ENCODE assay signal across 10 cellular contexts in genomic region chr4:159191989-159192388, GRCh38.
A peak's percentile ranks its signal among the peaks of the same experiment; 100 is the strongest.
DNase-seq lines count a peak whose midpoint lies in the region; ATAC-seq and TF ChIP-seq lines count a peak whose summit lies in the region.
"Had no signal": no experiment of that assay in that cellular context is flagged by ENCODE, and none has a peak within 500 bp of the region (broad histone marks: within the 10 kb centered on the region; RNA-seq: fewer than 3 reads in every experiment).

No MANE protein-coding gene starts in this region.

- no peak for ATAC-seq in activated CD8-positive, alpha-beta T cell treated with anti-CD3 and anti-CD28 coated beads for 36 hours
- no peak for ATAC-seq in activated CD8-positive, alpha-beta T cell treated with anti-CD3 and anti-CD28 coated beads, Interleukin-2, amount 10 ng/mL, durations not matched to agents 7 days and 5 days
- peak; percentile 77 for ATAC-seq in upper lobe of right lung
- no peak for ATAC-seq in T-cell (replicated peaks in 1 of 4)
- no peak for ATAC-seq in GM18498 (IDR thresholded peaks at IDR 0.05; ENCODE audit: unreplicated experiment)
- ATAC-seq: stimulated activated effector memory CD8-positive, alpha-beta T cell treated with anti-CD3 and anti-CD28 coated beads, Interleukin-12 subunit alpha, Interleukin-12 subunit beta, amount 100 ng/mL, for 72 hours had no signal

- H3K79me2 ChIP-seq in OCI-LY1 (ENCODE audit: insufficient read depth, low read length) (no peaks in the 10 kb centered on the region), fibroblast of lung (ENCODE audit: control insufficient read depth, insufficient read depth, low read length) (no peaks in the 10 kb centered on the region)

- no peak overlapping the region for H3K27ac Mint-ChIP-seq in activated CD8-positive, alpha-beta T cell treated with anti-CD3 and anti-CD28 coated beads for 36 hours
- no peak overlapping the region for H3K27ac Mint-ChIP-seq in activated CD8-positive, alpha-beta T cell treated with anti-CD3 and anti-CD28 coated beads, Interleukin-2, amount 10 ng/mL, durations not matched to agents 7 days and 5 days
- no peak overlapping the region for H3K27ac Mint-ChIP-seq in T-cell
- H3K27ac Mint-ChIP-seq: stimulated activated effector memory CD8-positive, alpha-beta T cell treated with anti-CD3 and anti-CD28 coated beads, Interleukin-12 subunit alpha, Interleukin-12 subunit beta, amount 100 ng/mL, for 72 hours had no signal

- H3K4me3 ChIP-seq in OCI-LY1 (ENCODE audit: low read depth, low read length, poor library complexity, severe bottlenecking) (no peak overlapping the region), fibroblast of lung (replicated peaks in 1 of 4; ENCODE audit: control extremely low read depth in 1 of 4, insufficient read depth in 1 of 4, low read depth in 3 of 4, low read length in 4 of 4) (no peak overlapping the region), upper lobe of right lung (no peak overlapping the region)

- no peaks in the 10 kb centered on the region for H3K9me3 Mint-ChIP-seq in activated CD8-positive, alpha-beta T cell treated with anti-CD3 and anti-CD28 coated beads for 36 hours
- no peaks in the 10 kb centered on the region for H3K9me3 Mint-ChIP-seq in activated CD8-positive, alpha-beta T cell treated with anti-CD3 and anti-CD28 coated beads, Interleukin-2, amount 10 ng/mL, durations not matched to agents 7 days and 5 days (ENCODE audit: insufficient read depth)
- no peaks in the 10 kb centered on the region for H3K9me3 Mint-ChIP-seq in T-cell
- H3K9me3 Mint-ChIP-seq: stimulated activated effector memory CD8-positive, alpha-beta T cell treated with anti-CD3 and anti-CD28 coated beads, Interleukin-12 subunit alpha, Interleukin-12 subunit beta, amount 100 ng/mL, for 72 hours had no signal

- H3K9me3 ChIP-seq in OCI-LY1 (ENCODE audit: low read length) (no peaks in the 10 kb centered on the region), fibroblast of lung (ENCODE audit: control insufficient read depth, insufficient read depth, low read depth, low read length) (no peaks in the 10 kb centered on the region), upper lobe of right lung (no peaks in the 10 kb centered on the region)

- no peaks in the 10 kb centered on the region for H3F3A ChIP-seq in OCI-LY1 (ENCODE audit: insufficient read depth, low read length)

- H3K4me3 Mint-ChIP-seq in activated CD8-positive, alpha-beta T cell treated with anti-CD3 and anti-CD28 coated beads for 36 hours, result no peak overlapping the region
- no peak overlapping the region for H3K4me3 Mint-ChIP-seq in activated CD8-positive, alpha-beta T cell treated with anti-CD3 and anti-CD28 coated beads, Interleukin-2, amount 10 ng/mL, durations not matched to agents 7 days and 5 days
- H3K4me3 Mint-ChIP-seq in T-cell, result no peak overlapping the region
- H3K4me3 Mint-ChIP-seq: stimulated activated effector memory CD8-positive, alpha-beta T cell treated with anti-CD3 and anti-CD28 coated beads, Interleukin-12 subunit alpha, Interleukin-12 subunit beta, amount 100 ng/mL, for 72 hours had no signal

- DNase-seq in activated CD8-positive, alpha-beta T cell treated with anti-CD3 and anti-CD28 coated beads for 36 hours, result no peak
- no peak for DNase-seq in activated CD8-positive, alpha-beta T cell treated with anti-CD3 and anti-CD28 coated beads, Interleukin-2, amount 10 ng/mL, durations not matched to agents 7 days and 5 days
- DNase-seq in fibroblast of lung (ENCODE audit: low read depth in 2 of 2) (peak; percentile 72 to 88), upper lobe of right lung (no peak), T-cell (no peak)
- DNase-seq in stimulated activated CD4-positive, alpha-beta T cell treated with anti-CD3 and anti-CD28 coated beads, Interleukin-4, amount 100 ng/mL, for 1 hour, result no peak

- intact Hi-C loops in activated CD8-positive, alpha-beta T cell treated with anti-CD3 and anti-CD28 coated beads for 36 hours (cut with micrococcal nuclease), result no loop called here
- intact Hi-C loops in upper lobe of right lung (cut with DNase I), result no loop called here

- H3K27me3 Mint-ChIP-seq in activated CD8-positive, alpha-beta T cell treated with anti-CD3 and anti-CD28 coated beads for 36 hours, result no peaks in the 10 kb centered on the region
- H3K27me3 Mint-ChIP-seq in activated CD8-positive, alpha-beta T cell treated with anti-CD3 and anti-CD28 coated beads, Interleukin-2, amount 10 ng/mL, durations not matched to agents 7 days and 5 days (ENCODE audit: low read depth), result no peaks in the 10 kb centered on the region
- H3K27me3 Mint-ChIP-seq in T-cell, result no peaks in the 10 kb centered on the region

- no peaks in the 10 kb centered on the region for H3K9me2 ChIP-seq in OCI-LY1 (ENCODE audit: low read depth, low read length)

- H3K4me1 Mint-ChIP-seq in activated CD8-positive, alpha-beta T cell treated with anti-CD3 and anti-CD28 coated beads for 36 hours (ENCODE audit: low read depth), result no peaks in the 10 kb centered on the region
- H3K4me1 Mint-ChIP-seq in activated CD8-positive, alpha-beta T cell treated with anti-CD3 and anti-CD28 coated beads, Interleukin-2, amount 10 ng/mL, durations not matched to agents 7 days and 5 days (ENCODE audit: low read depth), result no peaks in the 10 kb centered on the region
- H3K4me1 Mint-ChIP-seq in T-cell, result no peaks in the 10 kb centered on the region
- H3K4me1 Mint-ChIP-seq: stimulated activated effector memory CD8-positive, alpha-beta T cell treated with anti-CD3 and anti-CD28 coated beads, Interleukin-12 subunit alpha, Interleukin-12 subunit beta, amount 100 ng/mL, for 72 hours had no signal

- H3K36me3 ChIP-seq in OCI-LY1 (ENCODE audit: insufficient read depth, low read length) (no peaks in the 10 kb centered on the region), fibroblast of lung (ENCODE audit: control insufficient read depth, insufficient read depth, low read length) (no peaks in the 10 kb centered on the region), upper lobe of right lung (no peaks in the 10 kb centered on the region)

- H3K27me3 ChIP-seq in OCI-LY1 (ENCODE audit: insufficient read depth, low read length) (no peaks in the 10 kb centered on the region), fibroblast of lung (ENCODE audit: control insufficient read depth, insufficient read depth, low read length) (no peaks in the 10 kb centered on the region), upper lobe of right lung (no peaks in the 10 kb centered on the region)

- H3K9ac ChIP-seq in OCI-LY1 (ENCODE audit: low read length), result no peak overlapping the region
- no peak overlapping the region for H3K9ac ChIP-seq in fibroblast of lung (ENCODE audit: insufficient read depth, low read length)

- POLR2A ChIA-PET in activated CD8-positive, alpha-beta T cell treated with anti-CD3 and anti-CD28 coated beads for 36 hours (lab: Charles Lee), result interaction anchor here (0.6 kb wide), 1 partner anchor 17 kb away, joined by 4 read pairs; no protein-coding TSS in a partner anchor
- POLR2A ChIA-PET in activated CD8-positive, alpha-beta T cell treated with anti-CD3 and anti-CD28 coated beads, Interleukin-2, amount 10 ng/mL, durations not matched to agents 7 days and 5 days (lab: Charles Lee), result no interaction called here
- POLR2A ChIA-PET in T-cell (lab: Charles Lee), result no interaction called here

- no peak overlapping the region for H3K4me2 ChIP-seq in OCI-LY1 (ENCODE audit: low read length)
- H3K4me2 ChIP-seq in fibroblast of lung (ENCODE audit: extremely low read depth, insufficient read depth, low read length), result no peak overlapping the region

- CTCF ChIA-PET in activated CD8-positive, alpha-beta T cell treated with anti-CD3 and anti-CD28 coated beads for 36 hours (lab: Charles Lee), result interaction anchor here (0.9 to 2.0 kb wide), 3 partner anchors 9 to 334 kb away, joined by 4 to 17 read pairs (median 6); no protein-coding TSS in a partner anchor
- CTCF ChIA-PET in activated CD8-positive, alpha-beta T cell treated with anti-CD3 and anti-CD28 coated beads, Interleukin-2, amount 10 ng/mL, durations not matched to agents 7 days and 5 days (lab: Charles Lee), result interaction anchor here (1.1 to 2.1 kb wide), 3 partner anchors 9 to 22 kb away, joined by 3 to 10 read pairs (median 6); no protein-coding TSS in a partner anchor
- CTCF ChIA-PET in T-cell (lab: Charles Lee), result interaction anchor here (1.0 to 2.4 kb wide), 2 partner anchors 11 kb away, joined by 3 to 7 read pairs; no protein-coding TSS in a partner anchor

- peak; percentile 23 for TF ChIP-seq CTCF in activated CD8-positive, alpha-beta T cell treated with anti-CD3 and anti-CD28 coated beads for 36 hours (IDR thresholded peaks at IDR 0.05)
- peak; percentile 40; the same call in 1 of the 2 replicates for TF ChIP-seq CTCF in OCI-LY1 (IDR thresholded peaks at IDR 0.05; ENCODE audit: low read length)
- TF ChIP-seq CTCF in fibroblast of lung (conservative IDR thresholded peaks at IDR 0.05 in 1 of 2, IDR thresholded peaks at IDR 0.05 in 1 of 2; ENCODE audit: low read depth in 1 of 2, low read length in 2 of 2), result peak; percentile 50 to 58
- TF ChIP-seq CTCF in upper lobe of right lung (IDR thresholded peaks at IDR 0.05), result peak; percentile 39

- H2AFZ ChIP-seq in OCI-LY1 (ENCODE audit: low read length) (no peak overlapping the region), fibroblast of lung (ENCODE audit: low read length) (no peak overlapping the region)

- no peaks in the 10 kb centered on the region for H4K20me1 ChIP-seq in OCI-LY1 (ENCODE audit: insufficient read depth, low read length)
- no peaks in the 10 kb centered on the region for H4K20me1 ChIP-seq in fibroblast of lung (ENCODE audit: control insufficient read depth, extremely low read depth, insufficient read depth, low read length)

- no peaks in the 10 kb centered on the region for H3K36me3 Mint-ChIP-seq in activated CD8-positive, alpha-beta T cell treated with anti-CD3 and anti-CD28 coated beads for 36 hours (ENCODE audit: low read depth)
- no peaks in the 10 kb centered on the region for H3K36me3 Mint-ChIP-seq in activated CD8-positive, alpha-beta T cell treated with anti-CD3 and anti-CD28 coated beads, Interleukin-2, amount 10 ng/mL, durations not matched to agents 7 days and 5 days (ENCODE audit: low read depth)
- peaks cover 9% of the 10 kb centered on the region for H3K36me3 Mint-ChIP-seq in T-cell

- no peak overlapping the region for H3K27ac ChIP-seq in OCI-LY1 (ENCODE audit: low read depth, low read length, poor library complexity, severe bottlenecking)
- H3K27ac ChIP-seq in fibroblast of lung (ENCODE audit: insufficient read depth, low read length), result no peak overlapping the region
- H3K27ac ChIP-seq in upper lobe of right lung, result no peak overlapping the region
- H3K27ac ChIP-seq: HL-60 had no signal

- H3K4me1 ChIP-seq in OCI-LY1 (ENCODE audit: insufficient read depth, low read length, severe bottlenecking) (no peaks in the 10 kb centered on the region), fibroblast of lung (ENCODE audit: control insufficient read depth, extremely low read depth, insufficient read depth, low read length) (peaks cover 2% of the 10 kb centered on the region), upper lobe of right lung (peaks cover 10% of the 10 kb centered on the region)

Comparison
In these comparisons a context has a peak if more than half of its experiments do, and no peak if none do; other contexts are left out.
1. DNase-seq: peak in fibroblast of lung (2 of 2); none in activated CD8-positive, alpha-beta T cell treated with anti-CD3 and anti-CD28 coated beads for 36 hours (single experiment), activated CD8-positive, alpha-beta T cell treated with anti-CD3 and anti-CD28 coated beads, Interleukin-2, amount 10 ng/mL, durations not matched to agents 7 days and 5 days (single experiment), upper lobe of right lung (single experiment), T-cell (0 of 34) and stimulated activated CD4-positive, alpha-beta T cell treated with anti-CD3 and anti-CD28 coated beads, Interleukin-4, amount 100 ng/mL, for 1 hour (single experiment).
2. Peak in every context shown above with its lines, with median percentiles within 50 percentile points of each other: CTCF ChIP-seq.